8 cellular contexts compared by ENCODE assay signal in the genomic region with DNA sequence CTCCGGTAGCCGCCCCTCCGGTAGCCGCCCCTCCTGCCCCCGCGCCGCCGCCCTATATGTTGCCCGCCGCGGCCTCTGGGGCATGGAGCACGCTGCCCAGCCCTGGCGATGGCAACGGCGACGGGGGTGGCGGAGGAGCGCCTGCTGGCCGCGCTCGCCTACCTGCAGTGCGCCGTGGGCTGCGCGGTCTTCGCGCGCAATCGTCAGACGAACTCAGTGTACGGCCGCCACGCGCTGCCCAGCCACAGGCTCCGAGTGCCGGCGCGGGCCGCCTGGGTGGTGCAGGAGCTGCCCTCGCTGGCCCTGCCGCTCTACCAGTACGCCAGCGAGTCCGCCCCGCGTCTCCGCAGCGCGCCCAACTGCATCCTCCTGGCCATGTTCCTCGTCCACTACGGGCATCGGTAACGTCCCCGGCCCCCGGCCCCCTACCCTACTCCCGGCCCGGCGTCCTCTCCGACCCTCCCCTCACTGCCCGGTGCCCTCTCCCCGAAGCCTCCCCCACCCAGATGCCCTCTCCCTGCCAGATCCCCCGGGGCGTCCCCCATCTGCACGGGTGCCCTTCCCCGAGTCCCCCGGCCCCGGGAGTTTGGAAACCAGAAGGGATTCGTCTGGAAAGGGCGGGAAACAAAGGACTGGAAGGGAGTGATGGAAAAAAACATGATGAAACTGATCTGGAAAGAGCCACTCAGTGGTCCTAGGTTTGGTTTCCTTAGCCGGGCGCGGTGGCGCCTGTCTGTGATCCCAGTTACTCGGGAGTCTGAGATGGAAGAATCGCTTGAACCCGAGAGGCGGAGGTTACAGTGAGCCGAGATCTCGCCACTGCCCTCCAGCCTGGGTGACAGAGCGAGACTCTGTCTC. TPM values are rescaled to one million over a fixed set of nuclear protein-coding genes. Genes with fewer than 3 reads are reported as not detected.
A peak's percentile ranks its signal among the peaks of the same experiment; 100 is the strongest.
DNase-seq lines count a peak whose midpoint lies in the region; ATAC-seq and TF ChIP-seq lines count a peak whose summit lies in the region.

No MANE protein-coding gene starts in this region.

- peak overlapping the region; percentile 81 for H3K4me3 ChIP-seq in GM12875 (ENCODE audit: low read depth, low read length)
- peak overlapping the region; percentile 92 to 94 for H3K4me3 ChIP-seq in right atrium auricular region

- peak overlapping the region; percentile 98 for H3K27ac Mint-ChIP-seq in activated naive CD8-positive, alpha-beta T cell treated with anti-CD3 and anti-CD28 coated beads, Interleukin-2, amount 50 U/mL, for 24 hours

- H3K36me3 Mint-ChIP-seq in activated naive CD8-positive, alpha-beta T cell treated with anti-CD3 and anti-CD28 coated beads, Interleukin-2, amount 50 U/mL, for 24 hours (ENCODE audit: low read depth) = peaks cover 41% of the 10 kb centered on the region

- no peaks in the 10 kb centered on the region for H3K27me3 ChIP-seq in right atrium auricular region

- peak overlapping the region; percentile 95 for H3K27ac ChIP-seq in right atrium auricular region

- H3K36me3 ChIP-seq in right atrium auricular region = peaks cover 15% of the 10 kb centered on the region

- no peak for TF ChIP-seq CTCF in GM12875 (IDR thresholded peaks at IDR 0.05; ENCODE audit: borderline replicate concordance, insufficient read depth, low read depth, low read length)
- peak in 1 of 2 donors; percentile 35 for TF ChIP-seq CTCF in right atrium auricular region (IDR thresholded peaks at IDR 0.05)

- peaks cover 49% of the 10 kb centered on the region for H3K4me1 Mint-ChIP-seq in activated naive CD8-positive, alpha-beta T cell treated with anti-CD3 and anti-CD28 coated beads, Interleukin-2, amount 50 U/mL, for 24 hours

- no peaks in the 10 kb centered on the region for H3K9me3 Mint-ChIP-seq in activated naive CD8-positive, alpha-beta T cell treated with anti-CD3 and anti-CD28 coated beads, Interleukin-2, amount 50 U/mL, for 24 hours

- H3K4me1 ChIP-seq in right atrium auricular region = peaks cover 0 to 26% of the 10 kb centered on the region in 2 donors

- peak; percentile 13 for DNase-seq in AG08396 (ENCODE audit: low spot score)
- DNase-seq in NCI-H2107 (lab: John Stamatoyannopoulos, UW) = peak; percentile 10
- DNase-seq in activated naive CD8-positive, alpha-beta T cell treated with anti-CD3 and anti-CD28 coated beads, Interleukin-2, amount 50 U/mL, for 24 hours = no peak
- peak; percentile 61 for DNase-seq in right atrium auricular region (ENCODE audit: low spot score)
- peak; percentile 86 for DNase-seq in retina
- DNase-seq in LoVo (ENCODE audit: low spot score) = no peak

- H3K4me3 Mint-ChIP-seq in activated naive CD8-positive, alpha-beta T cell treated with anti-CD3 and anti-CD28 coated beads, Interleukin-2, amount 50 U/mL, for 24 hours = peak overlapping the region; percentile 99

- H3K27me3 Mint-ChIP-seq in activated naive CD8-positive, alpha-beta T cell treated with anti-CD3 and anti-CD28 coated beads, Interleukin-2, amount 50 U/mL, for 24 hours = no peaks in the 10 kb centered on the region

- peak; percentile 54 for ATAC-seq in HG02763 (IDR thresholded peaks at IDR 0.05; ENCODE audit: unreplicated experiment)
- peak; percentile 60 for ATAC-seq in activated naive CD8-positive, alpha-beta T cell treated with anti-CD3 and anti-CD28 coated beads, Interleukin-2, amount 50 U/mL, for 24 hours

- H3K9me3 ChIP-seq in right atrium auricular region = no peaks in the 10 kb centered on the region

RNA-seq across cellular contexts. Expression of a gene that starts 0.5 kb away (rescaled TPM):
- total RNA-seq in right atrium auricular region = 1 to 10 TPM in 1 of 2 donors, under 1 TPM in 1; 0.67 to 1.2 TPM

RNA-seq across cellular contexts. Expression of a gene that starts 0.9 kb away (rescaled TPM):
- total RNA-seq in right atrium auricular region = 10 to 100 TPM; 21.2 to 21.4 TPM

Comparison
In these comparisons a context has a peak if more than half of its experiments do, and no peak if none do; other contexts are left out.
1. DNase-seq: peak in AG08396 (single experiment), NCI-H2107 (single experiment), right atrium auricular region (single experiment) and retina (single experiment); none in activated naive CD8-positive, alpha-beta T cell treated with anti-CD3 and anti-CD28 coated beads, Interleukin-2, amount 50 U/mL, for 24 hours (single experiment) and LoVo (single experiment).